Comparison of ENCODE assay signal across 23 cellular contexts in genomic region chr4:67465032-67465762, GRCh38.
A peak's percentile ranks its signal among the peaks of the same experiment; 100 is the strongest.
DNase-seq lines count a peak whose midpoint lies in the region; ATAC-seq, FAIRE-seq and TF ChIP-seq lines count a peak whose summit lies in the region.
"Had no signal": no experiment of that assay in that cellular context is flagged by ENCODE, and none has a peak within 500 bp of the region (broad histone marks: within the 10 kb centered on the region; RNA-seq: fewer than 3 reads in every experiment).

No MANE protein-coding gene starts in this region.

- no peak for TF ChIP-seq CTCF in right atrium auricular region (IDR thresholded peaks at IDR 0.05)
- TF ChIP-seq CTCF in K562 (IDR thresholded peaks at IDR 0.05 in 2 of 3, conservative IDR thresholded peaks at IDR 0.05 in 1 of 3; ENCODE audit: insufficient read depth in 2 of 3, low read depth in 1 of 3, low read length in 3 of 3): no peak
- no peak for TF ChIP-seq CTCF in upper lobe of right lung (IDR thresholded peaks at IDR 0.05)

- TF ChIP-seq POLR2A in K562 (conservative IDR thresholded peaks at IDR 0.05): 0 out of 2 replicates have a peak, but pooled peaks have one; percentile 23

- no peak for TF ChIP-seq RAD21 in K562 (CRISPR knock-in tag; conservative IDR thresholded peaks at IDR 0.05 in 1 of 2, IDR thresholded peaks at IDR 0.05 in 1 of 2)

- H3K27ac ChIP-seq in right atrium auricular region (no peak overlapping the region), K562 (ENCODE audit: extremely low read depth, low read depth, low read length) (no peak overlapping the region), upper lobe of right lung (no peak overlapping the region)
- H3K27ac ChIP-seq: SJCRH30, uterus had no signal

- H3K4me3 ChIP-seq in right atrium auricular region (no peak overlapping the region), K562 (no peak overlapping the region), upper lobe of right lung (no peak overlapping the region)
- H3K4me3 ChIP-seq: dorsolateral prefrontal cortex, SJCRH30, uterus had no signal

- H4K20me1 ChIP-seq in K562 (replicated peaks; ENCODE audit: control insufficient read depth, insufficient read depth, low read length): no peaks in the 10 kb centered on the region

- no peaks in the 10 kb centered on the region for H3K27me3 Mint-ChIP-seq in activated CD4-positive, alpha-beta T cell treated with anti-CD3 and anti-CD28 coated beads, Interleukin-2, amount 10 ng/mL, durations not matched to agents 24 days and 14 days
- H3K27me3 Mint-ChIP-seq: CD4-positive, alpha-beta memory T cell had no signal

- in situ Hi-C loops in K562 (cut with MboI): no loop called here

- FAIRE-seq in K562 (lab: Jason Lieb, UNC): no peak

- H3K79me2 ChIP-seq in K562 (ENCODE audit: control insufficient read depth, insufficient read depth, low read length): no peaks in the 10 kb centered on the region

- no peaks in the 10 kb centered on the region for H3K9me1 ChIP-seq in K562 (ENCODE audit: control insufficient read depth, insufficient read depth, low read length)

- H2AFZ ChIP-seq in K562 (ENCODE audit: low read depth, low read length): no peak overlapping the region

- H3K36me3 Mint-ChIP-seq in activated CD4-positive, alpha-beta T cell treated with anti-CD3 and anti-CD28 coated beads, Interleukin-2, amount 10 ng/mL, durations not matched to agents 24 days and 14 days (ENCODE audit: low read depth): peaks cover 21% of the 10 kb centered on the region

- H3K27ac Mint-ChIP-seq in activated CD4-positive, alpha-beta T cell treated with anti-CD3 and anti-CD28 coated beads, Interleukin-2, amount 10 ng/mL, durations not matched to agents 24 days and 14 days: no peak overlapping the region
- H3K27ac Mint-ChIP-seq: T-helper 2 cell treated with Interferon-gamma antibody and Interleukin-4, amounts not matched to agents 5 μg/mL and 100 μg/mL, for 36 hours had no signal

- peaks cover 0 to 6% of the 10 kb centered on the region in 2 donors for H3K4me1 ChIP-seq in right atrium auricular region
- no peaks in the 10 kb centered on the region for H3K4me1 ChIP-seq in K562 (replicated peaks in 1 of 2; ENCODE audit: control insufficient read depth in 2 of 2, insufficient read depth in 2 of 2, low read length in 2 of 2)
- no peaks in the 10 kb centered on the region for H3K4me1 ChIP-seq in upper lobe of right lung
- H3K4me1 ChIP-seq: SJCRH30, uterus had no signal

- H3K9ac ChIP-seq in K562 (ENCODE audit: insufficient read depth in 1 of 2, low read depth in 2 of 2, low read length in 2 of 2): peak overlapping the region in 1 of 2 experiments; percentile 38; a peak in 1 of 4 replicates

- 86% methylated on average over 7 of the region's 7 CpGs for WGBS in K562 (ENCODE audit: insufficient coverage, low coverage, missing lambda C conversion rate)

- CTCF ChIA-PET in K562 (lab: Yijun Ruan, JAX; ENCODE audit: low intra/inter-chr PET ratio): no interaction called here

- H3K9me3 Mint-ChIP-seq in activated CD4-positive, alpha-beta T cell treated with anti-CD3 and anti-CD28 coated beads, Interleukin-2, amount 10 ng/mL, durations not matched to agents 24 days and 14 days: no peaks in the 10 kb centered on the region
- H3K9me3 Mint-ChIP-seq: CD4-positive, alpha-beta memory T cell; T-helper 2 cell treated with Interferon-gamma antibody and Interleukin-4, amounts not matched to agents 5 μg/mL and 100 μg/mL, for 36 hours had no signal

- no peaks in the 10 kb centered on the region for H3K4me1 Mint-ChIP-seq in activated CD4-positive, alpha-beta T cell treated with anti-CD3 and anti-CD28 coated beads, Interleukin-2, amount 10 ng/mL, durations not matched to agents 24 days and 14 days

- intact Hi-C loops in Right ventricle myocardium superior (cut with DNase I): no loop called here
- intact Hi-C loops in K562 (cut with micrococcal nuclease): no loop called here
- intact Hi-C loops in upper lobe of right lung (cut with DNase I): no loop called here
- intact Hi-C loops in activated CD4-positive, alpha-beta T cell treated with anti-CD3 and anti-CD28 coated beads, Interleukin-2, amount 10 ng/mL, durations not matched to agents 24 days and 14 days (cut with micrococcal nuclease): no loop called here

- H3K9me3 ChIP-seq in right atrium auricular region (no peaks in the 10 kb centered on the region), K562 (replicated peaks; ENCODE audit: control insufficient read depth, insufficient read depth, low read depth, low read length) (no peaks in the 10 kb centered on the region), upper lobe of right lung (no peaks in the 10 kb centered on the region)
- H3K9me3 ChIP-seq: SJCRH30, uterus had no signal

- no peak overlapping the region for H3K4me3 Mint-ChIP-seq in activated CD4-positive, alpha-beta T cell treated with anti-CD3 and anti-CD28 coated beads, Interleukin-2, amount 10 ng/mL, durations not matched to agents 24 days and 14 days
- H3K4me3 Mint-ChIP-seq: CD4-positive, alpha-beta memory T cell; T-helper 2 cell treated with Interferon-gamma antibody and Interleukin-4, amounts not matched to agents 5 μg/mL and 100 μg/mL, for 36 hours had no signal

- no peak overlapping the region for H3K4me2 ChIP-seq in K562 (ENCODE audit: insufficient read depth, low read length)

- POLR2A ChIA-PET in K562 (lab: Yijun Ruan, JAX): interaction anchor here (0.7 to 1.3 kb wide), 2 partner anchors 11 to 15 kb away, joined by 3 read pairs; no protein-coding TSS in a partner anchor

- H3K36me3 ChIP-seq in right atrium auricular region: no peaks in the 10 kb centered on the region
- H3K36me3 ChIP-seq in K562 (ENCODE audit: control insufficient read depth, insufficient read depth, low read length): peaks cover 19% of the 10 kb centered on the region; the same call in 1 of the 3 replicates
- peaks cover 5% of the 10 kb centered on the region for H3K36me3 ChIP-seq in upper lobe of right lung
- H3K36me3 ChIP-seq: uterus had no signal

- no peak for DNase-seq in Right ventricle myocardium superior
- DNase-seq in right atrium auricular region (ENCODE audit: low spot score): no peak
- no peak for DNase-seq in K562 (ENCODE audit: extremely low read depth in 1 of 4, low spot score in 3 of 4)
- DNase-seq in islet precursor cell: peak; percentile 68
- DNase-seq in upper lobe of right lung: no peak
- no peak for DNase-seq in activated CD4-positive, alpha-beta T cell treated with anti-CD3 and anti-CD28 coated beads, Interleukin-2, amount 10 ng/mL, durations not matched to agents 24 days and 14 days
- DNase-seq in NCI-H2107 (lab: John Stamatoyannopoulos, UW): no peak
- DNase-seq: activated CD4-positive, CD25-positive, alpha-beta regulatory T cell treated with anti-CD3 and anti-CD28 coated beads, Interleukin-2, amount 50 U/mL, for 72 hours; activated CD8-positive, alpha-beta memory T cell treated with anti-CD3 and anti-CD28 coated beads, Interleukin-2, amount 50 U/mL, for 48 hours; activated naive CD4-positive, alpha-beta T cell; CD4-positive, alpha-beta memory T cell; GOT3; hypothalamus; NCI-H1694; NCI-H446 treated with DMSO at 0.1 percent for 48 hours; stimulated activated CD4-positive, alpha-beta T cell treated with anti-CD3 and anti-CD28 coated beads, Interleukin-12 subunit alpha, Interleukin-12 subunit beta, amount 100 ng/mL, for 4 hours; stimulated activated naive CD4-positive, alpha-beta T cell; uterus had no signal

- BruUV-seq in K562 (replicated peaks; lab: Mats Ljungman, UMichigan): no TSS peak

- no peak for TF ChIP-seq EP300 in K562 (IDR thresholded peaks at IDR 0.05; ENCODE audit: low read length)

- H3K27me3 ChIP-seq in right atrium auricular region: no peaks in the 10 kb centered on the region
- H3K27me3 ChIP-seq in K562 (ENCODE audit: control insufficient read depth in 2 of 2, insufficient read depth in 2 of 2, low read length in 2 of 2): no peaks in the 10 kb centered on the region
- no peaks in the 10 kb centered on the region for H3K27me3 ChIP-seq in upper lobe of right lung
- H3K27me3 ChIP-seq: dorsolateral prefrontal cortex, SJCRH30, uterus had no signal

- peak; percentile 81 for ATAC-seq in Right ventricle myocardium superior (ENCODE audit: poor library complexity)
- ATAC-seq in K562: peak; percentile 54
- ATAC-seq in upper lobe of right lung: peak; percentile 28
- no peak for ATAC-seq in HG03457 (IDR thresholded peaks at IDR 0.05; ENCODE audit: unreplicated experiment)
- ATAC-seq: esophagus mucosa had no signal

TF ChIP-seq in K562, 482 proteins besides CTCF, POLR2A, EP300 and RAD21 (continues in another document):
- no peak for TF ChIP-seq RREB1 (CRISPR knock-in tag; IDR thresholded peaks at IDR 0.05)
